9 cellular contexts compared by ENCODE assay signal in genomic region chr19:42695811-42696503, GRCh38. TPM values are rescaled to one million over a fixed set of nuclear protein-coding genes. Genes with fewer than 3 reads are reported as not detected.
"Had no signal": no experiment of that assay in that cellular context is flagged by ENCODE, and none has a peak within 500 bp of the region (broad histone marks: within the 10 kb centered on the region; RNA-seq: fewer than 3 reads in every experiment).

No MANE protein-coding gene starts in this region.

- ATAC-seq: GM23338, K562 had no signal

- DNase-seq: H9, HCEC 1CT, IMR-90 had no signal

- H2AFZ ChIP-seq: GM23338 had no signal

- H3K4me3 Mint-ChIP-seq: GM23338, H9 had no signal

- H3K4me1 Mint-ChIP-seq: GM23338, H9 had no signal

- H3K27ac Mint-ChIP-seq: GM23338, H9 had no signal

- FAIRE-seq: H1, H54, HTR-8/SVneo, K562 had no signal

- H3K4me2 ChIP-seq: GM23338 had no signal

- H3K4me3 ChIP-seq: GM23338, K562 had no signal

RNA-seq across cellular contexts. Expression of gene PSG3, which starts 44.3 kb away (rescaled TPM):
- total RNA-seq: GM23338, H1, H9, HT-29, IMR-90, K562 had no signal
- polyA plus RNA-seq: GM23338, H1, K562 had no signal
